10 cellular contexts compared by ENCODE assay signal in the genomic region with DNA sequence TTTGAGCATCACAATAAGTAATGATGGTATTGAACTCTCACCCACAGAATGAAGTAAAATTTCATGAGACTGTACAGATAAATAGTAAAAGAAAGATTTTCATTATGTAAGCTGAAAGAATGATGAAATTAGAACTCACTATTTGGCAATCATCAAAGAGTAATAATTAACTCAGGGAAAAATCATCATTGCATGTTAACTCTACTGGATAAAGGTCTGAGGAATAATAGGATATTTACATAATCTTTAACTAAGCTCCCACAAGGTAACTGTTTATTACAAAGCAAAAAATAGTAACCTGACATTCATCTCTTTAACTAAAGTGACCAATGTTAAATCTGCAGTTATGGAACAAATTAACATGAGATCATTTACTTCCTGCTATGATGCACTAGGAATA.
"Had no signal": no experiment of that assay in that cellular context is flagged by ENCODE, and none has a peak within 500 bp of the region (broad histone marks: within the 10 kb centered on the region; RNA-seq: fewer than 3 reads in every experiment).

No MANE protein-coding gene starts in this region.

- ATAC-seq: GM23338, HCT116 had no signal

- H3K9me3 ChIP-seq: HAP-1 had no signal

- H3K36me3 Mint-ChIP-seq: IgD-negative memory B cell had no signal

- H3K4me3 Mint-ChIP-seq: GM23338, HFFc6 had no signal

- H3K36me3 ChIP-seq: HAP-1 had no signal

- H3K27ac Mint-ChIP-seq: GM23338, HFFc6, IgD-negative memory B cell had no signal

- H3K27ac ChIP-seq: HL-60 had no signal

- FAIRE-seq: H1, HTR-8/SVneo had no signal

- H3K4me1 ChIP-seq: HAP-1 had no signal

- H3K4me3 ChIP-seq: GM23338, HAP-1 had no signal

- H3K4me1 Mint-ChIP-seq: GM23338, IgD-negative memory B cell had no signal

- DNase-seq: H7, HFFc6, KBM-7 had no signal
